ENCODE assay signal across 8 cellular contexts in the genomic region with DNA sequence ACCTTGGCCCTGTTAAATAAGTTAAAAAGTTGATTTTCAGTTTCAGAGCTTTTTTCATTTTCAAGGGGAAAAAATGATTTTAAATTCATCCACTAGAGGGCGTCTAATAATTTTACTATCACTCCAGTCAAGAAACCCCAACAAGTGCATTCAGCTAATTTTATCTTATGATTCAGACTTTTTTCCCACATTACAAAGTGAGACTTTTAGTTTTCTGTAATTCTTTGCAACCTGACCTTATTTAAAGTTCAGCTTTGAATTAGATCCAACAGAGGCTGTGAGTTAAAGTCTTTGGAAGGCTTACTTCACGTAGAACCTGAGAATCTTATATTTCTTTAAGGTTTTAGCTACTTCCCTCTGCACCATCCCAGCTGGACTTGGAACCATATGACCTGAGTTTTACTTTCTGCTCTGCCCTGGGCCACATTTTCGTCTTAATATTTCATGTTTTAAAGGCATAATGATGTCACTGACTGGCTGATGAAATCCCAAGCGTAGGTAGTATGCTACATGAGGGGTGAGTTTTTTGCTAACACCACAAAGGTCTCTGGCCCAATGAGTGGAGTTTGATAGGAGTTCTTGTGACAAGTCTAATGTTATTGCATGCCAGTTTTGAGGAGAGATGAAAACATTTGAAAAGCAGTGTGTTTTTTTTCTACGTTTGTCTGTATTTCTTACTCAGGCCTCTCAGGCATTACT. TPM values are rescaled to one million over a fixed set of nuclear protein-coding genes. Genes with fewer than 3 reads are reported as not detected.
DNase-seq lines count a peak whose midpoint lies in the region; ATAC-seq, FAIRE-seq and TF ChIP-seq lines count a peak whose summit lies in the region.

No MANE protein-coding gene starts in this region.

- no peak overlapping the region for H3K4me3 ChIP-seq in kidney epithelial cell (ENCODE audit: low read depth, low read length)
- no peak overlapping the region for H3K4me3 ChIP-seq in upper lobe of left lung

- H3K27ac Mint-ChIP-seq in activated naive CD8-positive, alpha-beta T cell treated with anti-CD3 and anti-CD28 coated beads for 36 hours: peak overlapping the region; percentile 73

- H3K4me1 ChIP-seq in upper lobe of left lung: no peaks in the 10 kb centered on the region

- WGBS in upper lobe of left lung, 2 donors: 60 to 63% methylated on average over 5 of the region's 5 CpGs

- TF ChIP-seq POLR2A in GM12892 (IDR thresholded peaks at IDR 0.05; ENCODE audit: low read depth, low read length) (no peak), upper lobe of left lung (IDR thresholded peaks at IDR 0.05) (no peak)

- H3K9me3 ChIP-seq in upper lobe of left lung: no peaks in the 10 kb centered on the region

- H3K36me3 Mint-ChIP-seq in activated naive CD8-positive, alpha-beta T cell treated with anti-CD3 and anti-CD28 coated beads for 36 hours: no peaks in the 10 kb centered on the region

- H3K27ac ChIP-seq in C4-2B: no peak overlapping the region
- no peak overlapping the region for H3K27ac ChIP-seq in upper lobe of left lung

- peak; percentile 84 for FAIRE-seq in GM12892 (lab: Jason Lieb, UNC)

- H3K27me3 ChIP-seq in kidney epithelial cell (ENCODE audit: control insufficient read depth, insufficient read depth, low read length) (no peaks in the 10 kb centered on the region), upper lobe of left lung (no peaks in the 10 kb centered on the region)

- H3K27me3 Mint-ChIP-seq in activated naive CD8-positive, alpha-beta T cell treated with anti-CD3 and anti-CD28 coated beads for 36 hours: no peaks in the 10 kb centered on the region

- no peaks in the 10 kb centered on the region for H3K9me3 Mint-ChIP-seq in activated naive CD8-positive, alpha-beta T cell treated with anti-CD3 and anti-CD28 coated beads for 36 hours

- no peaks in the 10 kb centered on the region for H3K36me3 ChIP-seq in kidney epithelial cell (ENCODE audit: control insufficient read depth, insufficient read depth, low read length)
- H3K36me3 ChIP-seq in upper lobe of left lung: no peaks in the 10 kb centered on the region

- peak overlapping the region; percentile 2 for H3K4me3 Mint-ChIP-seq in activated naive CD8-positive, alpha-beta T cell treated with anti-CD3 and anti-CD28 coated beads for 36 hours

- ATAC-seq in upper lobe of left lung (ENCODE audit: low FRiP score in 2 of 2): no peak
- no peak for ATAC-seq in HG03025 (IDR thresholded peaks at IDR 0.05; ENCODE audit: low FRiP score, unreplicated experiment)

- TF ChIP-seq CTCF in C4-2B (conservative IDR thresholded peaks at IDR 0.05) (peak; percentile 74), kidney epithelial cell (IDR thresholded peaks at IDR 0.05; ENCODE audit: insufficient read depth, low read length, poor library complexity, severe bottlenecking) (peak; percentile 47), upper lobe of left lung (IDR thresholded peaks at IDR 0.05) (peak in 5 of 6 experiments; percentile 30 to 66 (median 37))

- DNase-seq in GM12892 (ENCODE audit: insufficient read length) (no peak), KG1 (lab: John Stamatoyannopoulos, UW) (peak; percentile 13), kidney epithelial cell (ENCODE audit: low read depth) (no peak), upper lobe of left lung (no peak), NCI-H226 (no peak)
- no peak for DNase-seq in activated naive CD8-positive, alpha-beta T cell treated with anti-CD3 and anti-CD28 coated beads for 36 hours

- no peak for TF ChIP-seq EP300 in upper lobe of left lung (IDR thresholded peaks at IDR 0.05)

- H3K4me1 Mint-ChIP-seq in activated naive CD8-positive, alpha-beta T cell treated with anti-CD3 and anti-CD28 coated beads for 36 hours: peaks cover 14% of the 10 kb centered on the region

RNA-seq across cellular contexts. Expression of gene GNRHR, which starts 7.2 kb away (rescaled TPM):
- 0.23 TPM for polyA plus RNA-seq in GM12892 (2012; ENCODE audit: missing spikeins)
- total RNA-seq in activated naive CD8-positive, alpha-beta T cell treated with anti-CD3 and anti-CD28 coated beads for 36 hours: not detected
- total RNA-seq in kidney epithelial cell (not detected in 2 replicates), upper lobe of left lung (not detected)

RNA-seq across cellular contexts. Expression of gene UBA6, which starts 46.0 kb away (rescaled TPM):
- 34.0 TPM for polyA plus RNA-seq in GM12892 (2012; ENCODE audit: missing spikeins)
- total RNA-seq in activated naive CD8-positive, alpha-beta T cell treated with anti-CD3 and anti-CD28 coated beads for 36 hours: 10 to 100 TPM; 74.4 to 85.6 TPM
- total RNA-seq in kidney epithelial cell (80.3 and 146 TPM in 2 replicates), upper lobe of left lung (10 to 100 TPM; 13.9 to 63.9 (median 45.2) TPM)
